Comparison of ENCODE assay signal across 13 cellular contexts in genomic region chr10:77274046-77274795, GRCh38.
DNase-seq lines count a peak whose midpoint lies in the region; ATAC-seq and TF ChIP-seq lines count a peak whose summit lies in the region.
"Had no signal": no experiment of that assay in that cellular context is flagged by ENCODE, and none has a peak within 500 bp of the region (broad histone marks: within the 10 kb centered on the region; RNA-seq: fewer than 3 reads in every experiment).

No MANE protein-coding gene starts in this region.

- H3K9me3 Mint-ChIP-seq in neural progenitor cell: no peaks in the 10 kb centered on the region
- no peaks in the 10 kb centered on the region for H3K9me3 Mint-ChIP-seq in activated naive CD4-positive, alpha-beta T cell treated with anti-CD3 and anti-CD28 coated beads, Interleukin-2, amount 10 ng/mL, durations not matched to agents 7 days and 5 days
- H3K9me3 Mint-ChIP-seq in stimulated activated naive B cell treated with anti-CD40 and anti-IgM and Interleukin-4, amounts not matched to agents 10 μg/mL and 1 μg/mL and 100 μg/mL, for 72 hours: peaks cover 2 to 3% of the 10 kb centered on the region in 2 donors
- H3K9me3 Mint-ChIP-seq: T-cell had no signal

- no peaks in the 10 kb centered on the region for H3K79me2 ChIP-seq in neural progenitor cell (ENCODE audit: low read depth)

- no peak overlapping the region for H3K27ac Mint-ChIP-seq in neural progenitor cell
- no peak overlapping the region for H3K27ac Mint-ChIP-seq in activated naive CD4-positive, alpha-beta T cell treated with anti-CD3 and anti-CD28 coated beads, Interleukin-2, amount 10 ng/mL, durations not matched to agents 7 days and 5 days
- H3K27ac Mint-ChIP-seq in stimulated activated naive B cell treated with anti-CD40 and anti-IgM and Interleukin-4, amounts not matched to agents 10 μg/mL and 1 μg/mL and 100 μg/mL, for 72 hours: no peak overlapping the region
- H3K27ac Mint-ChIP-seq: T-cell had no signal

- no peak for ATAC-seq in stimulated activated naive B cell treated with anti-CD40 and anti-IgM and Interleukin-4, amounts not matched to agents 10 μg/mL and 1 μg/mL and 100 μg/mL, for 72 hours (replicated peaks)
- ATAC-seq: gastroesophageal sphincter, left lung, T-cell had no signal

- H3K4me3 ChIP-seq in neural progenitor cell (no peak overlapping the region), ascending aorta (no peak overlapping the region)
- H3K4me3 ChIP-seq: gastroesophageal sphincter, left lung had no signal

- H3K27ac ChIP-seq in C4-2B (peak overlapping the region; percentile 12; the same call in 1 of the 2 replicates), epithelial cell of prostate (peak overlapping the region; percentile 15), neural progenitor cell (no peak overlapping the region), ascending aorta (peak overlapping the region in 1 of 2 donors; percentile 30)
- H3K27ac ChIP-seq: left lung, neutrophil had no signal

- H3F3A ChIP-seq in neural progenitor cell (ENCODE audit: low read depth): no peaks in the 10 kb centered on the region

- H3K4me1 Mint-ChIP-seq in neural progenitor cell: peaks cover 13% of the 10 kb centered on the region
- H3K4me1 Mint-ChIP-seq in activated naive CD4-positive, alpha-beta T cell treated with anti-CD3 and anti-CD28 coated beads, Interleukin-2, amount 10 ng/mL, durations not matched to agents 7 days and 5 days: no peaks in the 10 kb centered on the region
- H3K4me1 Mint-ChIP-seq in stimulated activated naive B cell treated with anti-CD40 and anti-IgM and Interleukin-4, amounts not matched to agents 10 μg/mL and 1 μg/mL and 100 μg/mL, for 72 hours: no peaks in the 10 kb centered on the region

- H4K20me1 ChIP-seq in neural progenitor cell (ENCODE audit: low read depth): no peaks in the 10 kb centered on the region

- peak; percentile 37 to 42 for DNase-seq in NCI-H446 (lab: John Stamatoyannopoulos, UW)
- peak; percentile 24 for DNase-seq in epithelial cell of prostate (ENCODE audit: low read depth, low spot score)
- DNase-seq in neural progenitor cell (ENCODE audit: low spot score): peak; percentile 31
- DNase-seq in activated naive CD4-positive, alpha-beta T cell treated with anti-CD3 and anti-CD28 coated beads, Interleukin-2, amount 10 ng/mL, durations not matched to agents 7 days and 5 days: no peak
- no peak for DNase-seq in ascending aorta (ENCODE audit: low spot score in 2 of 2)
- DNase-seq in stimulated activated naive B cell treated with anti-CD40 and anti-IgM and Interleukin-4, amounts not matched to agents 10 μg/mL and 1 μg/mL and 100 μg/mL, for 72 hours: no peak
- DNase-seq in cortex of kidney (lab: John Stamatoyannopoulos, UW): no peak
- DNase-seq: activated CD4-positive, alpha-beta T cell treated with anti-CD3 and anti-CD28 coated beads for 48 hours; left lung; T-cell had no signal

- H3K27me3 Mint-ChIP-seq in neural progenitor cell (ENCODE audit: insufficient read depth, low read depth): peaks cover 2% of the 10 kb centered on the region
- H3K27me3 Mint-ChIP-seq in activated naive CD4-positive, alpha-beta T cell treated with anti-CD3 and anti-CD28 coated beads, Interleukin-2, amount 10 ng/mL, durations not matched to agents 7 days and 5 days: peaks cover 10% of the 10 kb centered on the region
- peaks cover 18 to 21% of the 10 kb centered on the region in 2 donors for H3K27me3 Mint-ChIP-seq in stimulated activated naive B cell treated with anti-CD40 and anti-IgM and Interleukin-4, amounts not matched to agents 10 μg/mL and 1 μg/mL and 100 μg/mL, for 72 hours

- intact Hi-C loops in ascending aorta (cut with DNase I): no loop called here

- no peak for TF ChIP-seq CTCF in C4-2B (conservative IDR thresholded peaks at IDR 0.05)
- TF ChIP-seq CTCF in neural progenitor cell (IDR thresholded peaks at IDR 0.05): no peak
- no peak for TF ChIP-seq CTCF in ascending aorta (IDR thresholded peaks at IDR 0.05)

- no peaks in the 10 kb centered on the region for H3K27me3 ChIP-seq in neural progenitor cell
- no peaks in the 10 kb centered on the region for H3K27me3 ChIP-seq in ascending aorta
- H3K27me3 ChIP-seq: gastroesophageal sphincter had no signal

- no peak overlapping the region for H2AFZ ChIP-seq in neural progenitor cell (replicated peaks)

- H3K4me1 ChIP-seq in neural progenitor cell: peaks cover 8% of the 10 kb centered on the region
- H3K4me1 ChIP-seq in ascending aorta: peaks cover 0 to 2% of the 10 kb centered on the region in 2 donors
- H3K4me1 ChIP-seq: left lung had no signal

- CTCF ChIA-PET in activated naive CD4-positive, alpha-beta T cell treated with anti-CD3 and anti-CD28 coated beads, Interleukin-2, amount 10 ng/mL, durations not matched to agents 7 days and 5 days (lab: Charles Lee): no interaction called here

- H3K9me3 ChIP-seq in neural progenitor cell (ENCODE audit: low read depth): no peaks in the 10 kb centered on the region
- H3K9me3 ChIP-seq in ascending aorta: no peaks in the 10 kb centered on the region
- H3K9me3 ChIP-seq: gastroesophageal sphincter, left lung, neutrophil had no signal

- H3K4me2 ChIP-seq in neural progenitor cell: no peak overlapping the region

- no peak overlapping the region for H3K4me3 Mint-ChIP-seq in neural progenitor cell
- no peak overlapping the region for H3K4me3 Mint-ChIP-seq in activated naive CD4-positive, alpha-beta T cell treated with anti-CD3 and anti-CD28 coated beads, Interleukin-2, amount 10 ng/mL, durations not matched to agents 7 days and 5 days
- H3K4me3 Mint-ChIP-seq in stimulated activated naive B cell treated with anti-CD40 and anti-IgM and Interleukin-4, amounts not matched to agents 10 μg/mL and 1 μg/mL and 100 μg/mL, for 72 hours: no peak overlapping the region
- H3K4me3 Mint-ChIP-seq: T-cell had no signal

- no peaks in the 10 kb centered on the region for H3K36me3 Mint-ChIP-seq in neural progenitor cell
- no peaks in the 10 kb centered on the region for H3K36me3 Mint-ChIP-seq in activated naive CD4-positive, alpha-beta T cell treated with anti-CD3 and anti-CD28 coated beads, Interleukin-2, amount 10 ng/mL, durations not matched to agents 7 days and 5 days
- H3K36me3 Mint-ChIP-seq in stimulated activated naive B cell treated with anti-CD40 and anti-IgM and Interleukin-4, amounts not matched to agents 10 μg/mL and 1 μg/mL and 100 μg/mL, for 72 hours: peaks cover 0 to 3% of the 10 kb centered on the region in 2 donors
- H3K36me3 Mint-ChIP-seq: T-cell had no signal

- no peak overlapping the region for H3K9ac ChIP-seq in neural progenitor cell

- H3K36me3 ChIP-seq in neural progenitor cell (no peaks in the 10 kb centered on the region), ascending aorta (no peaks in the 10 kb centered on the region)
- H3K36me3 ChIP-seq: gastroesophageal sphincter, left lung, neutrophil had no signal

Comparison
In these comparisons a context has a peak if more than half of its experiments do, and no peak if none do; other contexts are left out.
1. DNase-seq: peak in NCI-H446 (2 of 2), epithelial cell of prostate (single experiment) and neural progenitor cell (single experiment); none in activated naive CD4-positive, alpha-beta T cell treated with anti-CD3 and anti-CD28 coated beads, Interleukin-2, amount 10 ng/mL, durations not matched to agents 7 days and 5 days (single experiment), ascending aorta (0 of 2), stimulated activated naive B cell treated with anti-CD40 and anti-IgM and Interleukin-4, amounts not matched to agents 10 μg/mL and 1 μg/mL and 100 μg/mL, for 72 hours (single experiment) and cortex of kidney (single experiment).